14 cellular contexts compared by ENCODE assay signal in the genomic region with DNA sequence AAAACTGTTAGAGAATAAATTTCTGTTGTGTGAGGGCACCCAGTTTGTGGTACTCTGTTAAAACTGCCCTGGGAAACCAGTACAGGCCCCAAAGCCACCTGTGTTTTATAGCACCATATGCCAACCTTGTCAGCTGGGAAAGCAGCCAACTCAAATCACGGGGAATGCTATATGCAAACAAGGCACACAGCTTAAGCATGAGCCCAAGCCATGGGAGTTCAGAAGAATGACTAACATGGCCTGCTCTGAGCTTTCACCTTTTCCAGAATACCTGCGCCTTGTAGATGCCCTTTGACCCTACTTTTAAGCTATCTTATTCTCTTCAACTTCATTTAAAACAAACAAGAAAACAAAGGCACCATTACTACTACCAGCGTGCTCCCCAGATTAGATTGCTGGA. TPM values are rescaled to one million over a fixed set of nuclear protein-coding genes. Genes with fewer than 3 reads are reported as not detected.
A peak's percentile ranks its signal among the peaks of the same experiment; 100 is the strongest.
DNase-seq lines count a peak whose midpoint lies in the region; ATAC-seq and TF ChIP-seq lines count a peak whose summit lies in the region.
"Had no signal": no experiment of that assay in that cellular context is flagged by ENCODE, and none has a peak within 500 bp of the region (broad histone marks: within the 10 kb centered on the region; RNA-seq: fewer than 3 reads in every experiment).

No MANE protein-coding gene starts in this region.

- ATAC-seq in GM18861 (IDR thresholded peaks at IDR 0.05; ENCODE audit: unreplicated experiment) (no peak), GM21717 (IDR thresholded peaks at IDR 0.05; ENCODE audit: unreplicated experiment) (no peak), GM21390 (IDR thresholded peaks at IDR 0.05; ENCODE audit: unreplicated experiment) (no peak)

- H3K27me3 ChIP-seq in hepatocyte: no peaks in the 10 kb centered on the region
- H3K27me3 ChIP-seq: dorsolateral prefrontal cortex had no signal

- TF ChIP-seq CTCF in hepatocyte (IDR thresholded peaks at IDR 0.05; ENCODE audit: poor library complexity): no peak

- H3K4me1 ChIP-seq in hepatocyte (ENCODE audit: insufficient read depth): peaks cover 3% of the 10 kb centered on the region
- H3K4me1 ChIP-seq: psoas muscle had no signal

- H3K9me2 ChIP-seq in hepatocyte (replicated peaks; ENCODE audit: insufficient read depth): no peaks in the 10 kb centered on the region

- H3K4me2 ChIP-seq in hepatocyte: no peak overlapping the region

- peak; percentile 60 for DNase-seq in COLO668 (lab: John Stamatoyannopoulos, UW; ENCODE audit: unreplicated experiment)
- DNase-seq in NAMALWA (ENCODE audit: low spot score): peak; percentile 33
- DNase-seq in NCI-H748 treated with DMSO at 0.1 percent for 48 hours (lab: John Stamatoyannopoulos, UW): peak; percentile 29
- DNase-seq in hepatocyte (ENCODE audit: low spot score): peak; percentile 46
- no peak for DNase-seq in Kasumi-1 (lab: John Stamatoyannopoulos, UW)
- DNase-seq: activated CD8-positive, alpha-beta memory T cell treated with anti-CD3 and anti-CD28 coated beads for 24 hours; GDM1; glutamatergic neuron; psoas muscle had no signal

- no peaks in the 10 kb centered on the region for H4K20me1 ChIP-seq in hepatocyte (ENCODE audit: insufficient read depth, poor library complexity, severe bottlenecking)

- whole genome bisulfite sequencing in hepatocyte (ENCODE audit: low lambda C conversion rate, missing lambda C conversion rate): 53% methylated on average over 3 of the region's 3 CpGs

- H3K27ac ChIP-seq in hepatocyte: peak overlapping the region; percentile 0
- H3K27ac ChIP-seq: dorsolateral prefrontal cortex, psoas muscle had no signal

- no peak overlapping the region for H2AFZ ChIP-seq in hepatocyte

- H3K36me3 ChIP-seq in hepatocyte (replicated peaks; ENCODE audit: insufficient read depth, low read depth): no peaks in the 10 kb centered on the region

- H3K79me2 ChIP-seq in hepatocyte: no peaks in the 10 kb centered on the region

- H3K4me3 ChIP-seq in hepatocyte: no peak overlapping the region
- H3K4me3 ChIP-seq: dorsolateral prefrontal cortex, lung, psoas muscle had no signal

- H3K9me3 ChIP-seq in hepatocyte (ENCODE audit: low read depth): no peaks in the 10 kb centered on the region
- H3K9me3 ChIP-seq: psoas muscle had no signal

RNA-seq across cellular contexts. Expression of gene SLC25A13, which starts 5.5 kb away (rescaled TPM):
- total RNA-seq in hepatocyte: 53.2 and 55.1 TPM in 2 replicates
- 28.2 and 37.5 TPM in 2 replicates for polyA plus RNA-seq in hepatocyte

Comparison
In these comparisons a context has a peak if more than half of its experiments do, and no peak if none do; other contexts are left out.
1. DNase-seq: peak in COLO668 (single experiment), NAMALWA (single experiment), NCI-H748 treated with DMSO at 0.1 percent for 48 hours (single experiment) and hepatocyte (single experiment); none in Kasumi-1 (0 of 2).